28 cellular contexts compared by ENCODE assay signal in genomic region chr4:61553562-61554125, GRCh38.
"Had no signal": no experiment of that assay in that cellular context is flagged by ENCODE, and none has a peak within 500 bp of the region (broad histone marks: within the 10 kb centered on the region; RNA-seq: fewer than 3 reads in every experiment).

No MANE protein-coding gene starts in this region.

- H3K9me3 ChIP-seq: esophagus squamous epithelium, heart right ventricle, lower lobe of right lung, prostate gland, sigmoid colon, thoracic aorta, tibial nerve, upper lobe of left lung had no signal

- H3K27ac ChIP-seq: esophagus squamous epithelium, heart right ventricle, lower lobe of right lung, prostate gland, sigmoid colon, thoracic aorta, tibial nerve, upper lobe of left lung had no signal

- H3K36me3 ChIP-seq: esophagus squamous epithelium, heart right ventricle, lower lobe of right lung, prostate gland, sigmoid colon, thoracic aorta, tibial nerve, upper lobe of left lung had no signal

- H3K27me3 Mint-ChIP-seq: effector memory CD8-positive, alpha-beta T cell; naive thymus-derived CD4-positive, alpha-beta T cell had no signal

- DNase-seq: cerebellar nuclear complex; cortex of kidney; effector memory CD8-positive, alpha-beta T cell; erythroblast; esophagus squamous epithelium; foreskin melanocyte; glutamatergic neuron; heart right ventricle; hippocampal formation; left colon; left ventricle myocardium superior; lower lobe of right lung; naive thymus-derived CD4-positive, alpha-beta T cell; nephron progenitor cell; nucleus accumbens; right cardiac atrium; sigmoid colon; stimulated activated CD4-positive, alpha-beta T cell treated with anti-CD3 and anti-CD28 coated beads, Interleukin-2, amount 100 ng/mL, for 24 hours; stimulated activated CD4-positive, alpha-beta T cell treated with anti-CD3 and anti-CD28 coated beads, Interleukin-4, amount 100 ng/mL, for 24 hours; stimulated activated naive CD4-positive, alpha-beta T cell treated with Interleukin-2 at 50 U/mL for 16 hours; upper lobe of left lung had no signal

- H3K4me3 ChIP-seq: esophagus squamous epithelium, heart right ventricle, lower lobe of right lung, prostate gland, sigmoid colon, thoracic aorta, tibial nerve, upper lobe of left lung had no signal

- H3K4me1 ChIP-seq: esophagus squamous epithelium, lower lobe of right lung, prostate gland, sigmoid colon, upper lobe of left lung had no signal

- H3K27ac Mint-ChIP-seq: effector memory CD8-positive, alpha-beta T cell; mesothelial cell of epicardium; naive thymus-derived CD4-positive, alpha-beta T cell; nephron progenitor cell; stimulated activated effector memory CD8-positive, alpha-beta T cell treated with anti-CD3 and anti-CD28 coated beads, Interleukin-12 subunit alpha, Interleukin-12 subunit beta, amount 100 ng/mL, for 72 hours had no signal

- H3K36me3 Mint-ChIP-seq: naive thymus-derived CD4-positive, alpha-beta T cell; stimulated activated effector memory CD8-positive, alpha-beta T cell treated with anti-CD3 and anti-CD28 coated beads, Interleukin-12 subunit alpha, Interleukin-12 subunit beta, amount 100 ng/mL, for 72 hours had no signal

- H3K4me3 Mint-ChIP-seq: effector memory CD8-positive, alpha-beta T cell; mesothelial cell of epicardium; naive thymus-derived CD4-positive, alpha-beta T cell; nephron progenitor cell; stimulated activated effector memory CD8-positive, alpha-beta T cell treated with anti-CD3 and anti-CD28 coated beads, Interleukin-12 subunit alpha, Interleukin-12 subunit beta, amount 100 ng/mL, for 72 hours had no signal

- H3K4me1 Mint-ChIP-seq: naive thymus-derived CD4-positive, alpha-beta T cell; stimulated activated effector memory CD8-positive, alpha-beta T cell treated with anti-CD3 and anti-CD28 coated beads, Interleukin-12 subunit alpha, Interleukin-12 subunit beta, amount 100 ng/mL, for 72 hours had no signal

- ATAC-seq: effector memory CD8-positive, alpha-beta T cell; left colon; left ventricle myocardium superior; lower lobe of right lung; naive thymus-derived CD4-positive, alpha-beta T cell; right cardiac atrium; stimulated activated effector memory CD8-positive, alpha-beta T cell treated with anti-CD3 and anti-CD28 coated beads, Interleukin-12 subunit alpha, Interleukin-12 subunit beta, amount 100 ng/mL, for 72 hours had no signal

- H3K27me3 ChIP-seq: esophagus squamous epithelium, heart right ventricle, sigmoid colon, tibial nerve, upper lobe of left lung had no signal

- H3K9me3 Mint-ChIP-seq: nephron progenitor cell had no signal

- FAIRE-seq: endometrium, urothelium cell line had no signal
